19 cellular contexts compared by ENCODE assay signal in genomic region chr5:45288746-45289145, GRCh38.
"Had no signal": no experiment of that assay in that cellular context is flagged by ENCODE, and none has a peak within 500 bp of the region (broad histone marks: within the 10 kb centered on the region; RNA-seq: fewer than 3 reads in every experiment).

No MANE protein-coding gene starts in this region.

- H3K27ac ChIP-seq: cardiac muscle cell, ovary, right lobe of liver, testis, upper lobe of left lung had no signal

- H3K4me1 ChIP-seq: right lobe of liver, testis, upper lobe of left lung had no signal

- H3K36me3 ChIP-seq: cardiac muscle cell, ovary, right lobe of liver, upper lobe of left lung had no signal

- H3K27me3 ChIP-seq: cardiac muscle cell, dorsolateral prefrontal cortex, ovary, right lobe of liver, testis, upper lobe of left lung had no signal

- ATAC-seq: activated CD8-positive, alpha-beta T cell treated with anti-CD3 and anti-CD28 coated beads for 36 hours; activated T-helper 17 cell treated with anti-CD3 and anti-CD28 coated beads, Interleukin-2, amount 50 U/mL, for 72 hours; naive thymus-derived CD4-positive, alpha-beta T cell; right lobe of liver; stimulated activated effector memory CD8-positive, alpha-beta T cell treated with anti-CD3 and anti-CD28 coated beads, Interleukin-12 subunit alpha, Interleukin-12 subunit beta, amount 100 ng/mL, for 72 hours had no signal

- H3K4me3 ChIP-seq: cardiac muscle cell, dorsolateral prefrontal cortex, ovary, right lobe of liver, testis, upper lobe of left lung had no signal

- DNase-seq: activated B cell treated with CpG ODN at 0.5 μM for 24 hours; activated CD4-positive, alpha-beta T cell treated with anti-CD3 and anti-CD28 coated beads for 48 hours; activated CD8-positive, alpha-beta T cell treated with anti-CD3 and anti-CD28 coated beads for 36 hours; activated naive CD4-positive, alpha-beta T cell; activated naive CD8-positive, alpha-beta T cell treated with anti-CD3 and anti-CD28 coated beads for 36 hours; activated T-cell treated with anti-CD3 and anti-CD28 coated beads, Interleukin-2, amount 50 U/mL, for 1 hour; amniotic stem cell; head of caudate nucleus; naive thymus-derived CD4-positive, alpha-beta T cell; ovary; right lobe of liver; small intestine; stimulated activated CD4-positive, alpha-beta T cell treated with anti-CD3 and anti-CD28 coated beads, Interleukin-4, amount 100 ng/mL, for 1 hour; testis; upper lobe of left lung had no signal

- H3K9me3 ChIP-seq: ovary, right lobe of liver, testis, upper lobe of left lung had no signal
